In the genomic region with DNA sequence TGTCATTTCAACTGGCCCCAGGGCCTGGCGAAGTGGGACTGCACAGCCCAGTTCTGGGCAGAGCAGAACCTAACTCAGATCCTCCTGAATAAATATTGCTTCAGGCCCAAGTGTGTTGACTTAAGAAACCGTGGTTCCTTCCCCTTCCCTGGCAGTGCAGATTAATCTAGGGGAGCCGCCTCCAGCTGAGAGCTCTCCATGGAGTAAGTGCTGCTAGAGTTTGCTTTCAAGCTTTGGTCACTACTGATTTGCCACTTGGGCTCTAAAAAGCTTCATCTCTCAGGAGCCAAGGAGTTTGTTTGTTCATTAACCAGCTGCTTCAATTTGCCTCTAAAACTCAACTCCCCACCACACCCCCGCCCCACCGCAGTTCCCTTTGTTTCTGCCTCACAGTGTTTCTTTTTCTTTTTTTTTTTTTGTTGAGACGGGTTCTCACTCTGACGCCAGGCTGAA, we compare ENCODE assay signal across 13 cellular contexts.
DNase-seq lines count a peak whose midpoint lies in the region; ATAC-seq and TF ChIP-seq lines count a peak whose summit lies in the region.
"Had no signal": no experiment of that assay in that cellular context is flagged by ENCODE, and none has a peak within 500 bp of the region (broad histone marks: within the 10 kb centered on the region; RNA-seq: fewer than 3 reads in every experiment).

No MANE protein-coding gene starts in this region.

- no peaks in the 10 kb centered on the region for H3K36me3 ChIP-seq in hepatocyte (replicated peaks; ENCODE audit: insufficient read depth, low read depth)
- no peaks in the 10 kb centered on the region for H3K36me3 ChIP-seq in stomach

- intact Hi-C loops in stomach (cut with DNase I; ENCODE audit: low total_unique reads) = no loop called here
- intact Hi-C loops in Right ventricle myocardium superior (cut with DNase I) = no loop called here

- DNase-seq in NCI-H146 (lab: John Stamatoyannopoulos, UW) (peak; percentile 30), NCI-H146 treated with DMSO at 0.1 percent for 48 hours (lab: John Stamatoyannopoulos, UW; ENCODE audit: unreplicated experiment) (no peak), NCI-H510A treated with DMSO at 0.1 percent for 48 hours (lab: John Stamatoyannopoulos, UW) (peak; percentile 72), hepatocyte (ENCODE audit: low spot score) (peak; percentile 58), stomach (peak; percentile 76), SHP77 treated with DMSO at 0.1 percent for 48 hours (lab: John Stamatoyannopoulos, UW) (no peak), Right ventricle myocardium superior (no peak)
- DNase-seq: activated B cell treated with CpG ODN at 0.5 μM for 24 hours; activated naive CD4-positive, alpha-beta T cell treated with anti-CD3 and anti-CD28 coated beads for 36 hours; head of caudate nucleus; NCI-H2081 had no signal

- no peaks in the 10 kb centered on the region for H4K20me1 ChIP-seq in hepatocyte (ENCODE audit: insufficient read depth, poor library complexity, severe bottlenecking)

- WGBS in hepatocyte (ENCODE audit: low lambda C conversion rate, missing lambda C conversion rate) = 52% methylated on average over 7 of the region's 7 CpGs
- 20 to 63% (median 42%) methylated on average over 7 of the region's 7 CpGs for WGBS in stomach, 5 donors

- no peaks in the 10 kb centered on the region for H3K9me2 ChIP-seq in hepatocyte (replicated peaks; ENCODE audit: insufficient read depth)

- no peaks in the 10 kb centered on the region for H3K9me3 ChIP-seq in hepatocyte (ENCODE audit: low read depth)
- no peaks in the 10 kb centered on the region for H3K9me3 ChIP-seq in stomach

- H3K4me2 ChIP-seq in hepatocyte = peak overlapping the region; percentile 51
- H3K4me2 ChIP-seq: smooth muscle cell had no signal

- H3K27me3 ChIP-seq in hepatocyte (no peaks in the 10 kb centered on the region), stomach (no peaks in the 10 kb centered on the region)

- no peak for TF ChIP-seq CTCF in hepatocyte (IDR thresholded peaks at IDR 0.05; ENCODE audit: poor library complexity)
- TF ChIP-seq CTCF in stomach (IDR thresholded peaks at IDR 0.05) = no peak

- no peak for TF ChIP-seq POLR2A in stomach (IDR thresholded peaks at IDR 0.05)

- no peak overlapping the region for H3K4me3 ChIP-seq in hepatocyte
- H3K4me3 ChIP-seq in stomach = no peak overlapping the region
- H3K4me3 ChIP-seq: smooth muscle cell had no signal

- TF ChIP-seq EP300 in stomach (IDR thresholded peaks at IDR 0.05) = no peak

- H3K79me2 ChIP-seq in hepatocyte = no peaks in the 10 kb centered on the region

- peak overlapping the region; percentile 36 for H2AFZ ChIP-seq in hepatocyte

- H3K4me1 ChIP-seq in hepatocyte (ENCODE audit: insufficient read depth) (no peaks in the 10 kb centered on the region), stomach (peaks cover 0 to 12% (median 6%) of the 10 kb centered on the region in 4 donors)

- ATAC-seq in HG03196 (IDR thresholded peaks at IDR 0.05; ENCODE audit: unreplicated experiment) (no peak), Right ventricle myocardium superior (ENCODE audit: poor library complexity) (no peak)

- peak overlapping the region; percentile 64 for H3K27ac ChIP-seq in hepatocyte
- peak overlapping the region; percentile 50 to 83 (median 65) for H3K27ac ChIP-seq in stomach

Comparison
In these comparisons a context has a peak if more than half of its experiments do, and no peak if none do; other contexts are left out.
1. DNase-seq: peak in NCI-H146 (single experiment), NCI-H510A treated with DMSO at 0.1 percent for 48 hours (single experiment), hepatocyte (single experiment) and stomach (single experiment); none in NCI-H146 treated with DMSO at 0.1 percent for 48 hours (single experiment), SHP77 treated with DMSO at 0.1 percent for 48 hours (single experiment) and Right ventricle myocardium superior (single experiment).